Comparison of ENCODE assay signal across 2 cellular contexts in the genomic region with DNA sequence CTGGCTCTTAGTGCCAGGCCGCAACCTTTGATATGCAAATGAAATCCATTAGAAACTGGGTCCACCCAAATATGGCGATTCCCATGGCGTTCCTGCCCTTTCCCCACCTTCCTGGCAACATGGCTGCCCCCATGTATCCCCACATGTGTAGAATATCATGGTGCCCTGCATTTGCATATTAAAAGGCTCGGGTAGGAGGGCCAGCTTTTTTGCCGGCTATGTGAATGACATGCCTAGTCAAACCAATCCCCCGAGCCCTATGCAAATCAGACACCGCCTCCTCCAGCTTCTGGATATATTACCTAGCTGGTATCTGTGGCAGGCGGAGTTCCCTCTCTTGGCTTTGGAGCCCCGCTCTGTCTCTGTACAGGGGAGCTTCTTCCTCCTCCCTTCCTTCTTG.
TF ChIP-seq lines count a peak whose summit lies in the region.

No MANE protein-coding gene starts in this region.

TF ChIP-seq in GM23338, 12 proteins besides CTCF, POLR2A, EP300 and RAD21 (continued from another document):
- TF ChIP-seq, protein P1, sequence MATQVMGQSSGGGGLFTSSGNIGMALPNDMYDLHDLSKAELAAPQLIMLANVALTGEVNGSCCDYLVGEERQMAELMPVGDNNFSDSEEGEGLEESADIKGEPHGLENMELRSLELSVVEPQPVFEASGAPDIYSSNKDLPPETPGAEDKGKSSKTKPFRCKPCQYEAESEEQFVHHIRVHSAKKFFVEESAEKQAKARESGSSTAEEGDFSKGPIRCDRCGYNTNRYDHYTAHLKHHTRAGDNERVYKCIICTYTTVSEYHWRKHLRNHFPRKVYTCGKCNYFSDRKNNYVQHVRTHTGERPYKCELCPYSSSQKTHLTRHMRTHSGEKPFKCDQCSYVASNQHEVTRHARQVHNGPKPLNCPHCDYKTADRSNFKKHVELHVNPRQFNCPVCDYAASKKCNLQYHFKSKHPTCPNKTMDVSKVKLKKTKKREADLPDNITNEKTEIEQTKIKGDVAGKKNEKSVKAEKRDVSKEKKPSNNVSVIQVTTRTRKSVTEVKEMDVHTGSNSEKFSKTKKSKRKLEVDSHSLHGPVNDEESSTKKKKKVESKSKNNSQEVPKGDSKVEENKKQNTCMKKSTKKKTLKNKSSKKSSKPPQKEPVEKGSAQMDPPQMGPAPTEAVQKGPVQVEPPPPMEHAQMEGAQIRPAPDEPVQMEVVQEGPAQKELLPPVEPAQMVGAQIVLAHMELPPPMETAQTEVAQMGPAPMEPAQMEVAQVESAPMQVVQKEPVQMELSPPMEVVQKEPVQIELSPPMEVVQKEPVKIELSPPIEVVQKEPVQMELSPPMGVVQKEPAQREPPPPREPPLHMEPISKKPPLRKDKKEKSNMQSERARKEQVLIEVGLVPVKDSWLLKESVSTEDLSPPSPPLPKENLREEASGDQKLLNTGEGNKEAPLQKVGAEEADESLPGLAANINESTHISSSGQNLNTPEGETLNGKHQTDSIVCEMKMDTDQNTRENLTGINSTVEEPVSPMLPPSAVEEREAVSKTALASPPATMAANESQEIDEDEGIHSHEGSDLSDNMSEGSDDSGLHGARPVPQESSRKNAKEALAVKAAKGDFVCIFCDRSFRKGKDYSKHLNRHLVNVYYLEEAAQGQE (IDR thresholded peaks at IDR 0.05; ENCODE audit: unreplicated experiment), result no peak
- no peak for TF ChIP-seq STAT1 (IDR thresholded peaks at IDR 0.05; ENCODE audit: unreplicated experiment)
- no peak for TF ChIP-seq EZH2phosphoT487 (IDR thresholded peaks at IDR 0.05; ENCODE audit: unreplicated experiment)
- no peak for TF ChIP-seq ZNF114 (CRISPR knock-in tag; IDR thresholded peaks at IDR 0.05)
- TF ChIP-seq, protein P2, sequence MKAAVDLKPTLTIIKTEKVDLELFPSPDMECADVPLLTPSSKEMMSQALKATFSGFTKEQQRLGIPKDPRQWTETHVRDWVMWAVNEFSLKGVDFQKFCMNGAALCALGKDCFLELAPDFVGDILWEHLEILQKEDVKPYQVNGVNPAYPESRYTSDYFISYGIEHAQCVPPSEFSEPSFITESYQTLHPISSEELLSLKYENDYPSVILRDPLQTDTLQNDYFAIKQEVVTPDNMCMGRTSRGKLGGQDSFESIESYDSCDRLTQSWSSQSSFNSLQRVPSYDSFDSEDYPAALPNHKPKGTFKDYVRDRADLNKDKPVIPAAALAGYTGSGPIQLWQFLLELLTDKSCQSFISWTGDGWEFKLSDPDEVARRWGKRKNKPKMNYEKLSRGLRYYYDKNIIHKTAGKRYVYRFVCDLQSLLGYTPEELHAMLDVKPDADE (IDR thresholded peaks at IDR 0.05), result no peak
- peak; percentile 23; the same call in 1 of the 2 replicates for TF ChIP-seq NANOG (IDR thresholded peaks at IDR 0.05; ENCODE audit: borderline replicate concordance)
- no peak for TF ChIP-seq EZH2 (IDR thresholded peaks at IDR 0.05; ENCODE audit: low read depth, unreplicated experiment)
- TF ChIP-seq CREB1 (CRISPR knock-in tag; IDR thresholded peaks at IDR 0.05; ENCODE audit: low read depth), result peak; percentile 33; the same call in 1 of the 2 replicates

TF ChIP-seq in H1, 55 proteins besides CTCF, POLR2A, EP300 and RAD21 (continued from another document):
- no peak for TF ChIP-seq RNF2 (IDR thresholded peaks at IDR 0.05; ENCODE audit: borderline replicate concordance, low read depth, low read length, missing control alignments, poor library complexity, severe bottlenecking)
- TF ChIP-seq CBX5 (IDR thresholded peaks at IDR 0.05; ENCODE audit: low read depth, low read length), result no peak
- peak; percentile 77 for TF ChIP-seq SP1 (IDR thresholded peaks at IDR 0.05; ENCODE audit: low read depth, low read length)
- no peak for TF ChIP-seq PHF8 (conservative IDR thresholded peaks at IDR 0.05; ENCODE audit: low read depth, low read length)
- TF ChIP-seq RBBP5 (IDR thresholded peaks at IDR 0.05; ENCODE audit: borderline replicate concordance, low read depth, low read length), result no peak
- no peak for TF ChIP-seq KDM4A (IDR thresholded peaks at IDR 0.05; ENCODE audit: low read depth, low read length, severe bottlenecking)
- no peak for TF ChIP-seq KDM1A (IDR thresholded peaks at IDR 0.05; ENCODE audit: borderline replicate concordance, low read length)
- TF ChIP-seq, protein P3, sequence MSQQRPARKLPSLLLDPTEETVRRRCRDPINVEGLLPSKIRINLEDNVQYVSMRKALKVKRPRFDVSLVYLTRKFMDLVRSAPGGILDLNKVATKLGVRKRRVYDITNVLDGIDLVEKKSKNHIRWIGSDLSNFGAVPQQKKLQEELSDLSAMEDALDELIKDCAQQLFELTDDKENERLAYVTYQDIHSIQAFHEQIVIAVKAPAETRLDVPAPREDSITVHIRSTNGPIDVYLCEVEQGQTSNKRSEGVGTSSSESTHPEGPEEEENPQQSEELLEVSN (IDR thresholded peaks at IDR 0.05), result no peak
- TF ChIP-seq YY1 (IDR thresholded peaks at IDR 0.05; ENCODE audit: low read depth, low read length), result peak; percentile 99
- no peak for TF ChIP-seq JUN (IDR thresholded peaks at IDR 0.05; ENCODE audit: low read depth, low read length)
- no peak for TF ChIP-seq BCL11A (IDR thresholded peaks at IDR 0.05; ENCODE audit: low read depth in 2 of 2, low read length in 2 of 2)
- TF ChIP-seq SRF (IDR thresholded peaks at IDR 0.05; ENCODE audit: low read depth, low read length), result peak; percentile 97
- no peak for TF ChIP-seq SAP30 (IDR thresholded peaks at IDR 0.05; ENCODE audit: insufficient read depth, insufficient replicate concordance, low read length)
- TF ChIP-seq POLR2AphosphoS5 (IDR thresholded peaks at IDR 0.05; ENCODE audit: low read depth, low read length), result no peak; the same call in none of the 2 replicates
- TF ChIP-seq, protein P4, sequence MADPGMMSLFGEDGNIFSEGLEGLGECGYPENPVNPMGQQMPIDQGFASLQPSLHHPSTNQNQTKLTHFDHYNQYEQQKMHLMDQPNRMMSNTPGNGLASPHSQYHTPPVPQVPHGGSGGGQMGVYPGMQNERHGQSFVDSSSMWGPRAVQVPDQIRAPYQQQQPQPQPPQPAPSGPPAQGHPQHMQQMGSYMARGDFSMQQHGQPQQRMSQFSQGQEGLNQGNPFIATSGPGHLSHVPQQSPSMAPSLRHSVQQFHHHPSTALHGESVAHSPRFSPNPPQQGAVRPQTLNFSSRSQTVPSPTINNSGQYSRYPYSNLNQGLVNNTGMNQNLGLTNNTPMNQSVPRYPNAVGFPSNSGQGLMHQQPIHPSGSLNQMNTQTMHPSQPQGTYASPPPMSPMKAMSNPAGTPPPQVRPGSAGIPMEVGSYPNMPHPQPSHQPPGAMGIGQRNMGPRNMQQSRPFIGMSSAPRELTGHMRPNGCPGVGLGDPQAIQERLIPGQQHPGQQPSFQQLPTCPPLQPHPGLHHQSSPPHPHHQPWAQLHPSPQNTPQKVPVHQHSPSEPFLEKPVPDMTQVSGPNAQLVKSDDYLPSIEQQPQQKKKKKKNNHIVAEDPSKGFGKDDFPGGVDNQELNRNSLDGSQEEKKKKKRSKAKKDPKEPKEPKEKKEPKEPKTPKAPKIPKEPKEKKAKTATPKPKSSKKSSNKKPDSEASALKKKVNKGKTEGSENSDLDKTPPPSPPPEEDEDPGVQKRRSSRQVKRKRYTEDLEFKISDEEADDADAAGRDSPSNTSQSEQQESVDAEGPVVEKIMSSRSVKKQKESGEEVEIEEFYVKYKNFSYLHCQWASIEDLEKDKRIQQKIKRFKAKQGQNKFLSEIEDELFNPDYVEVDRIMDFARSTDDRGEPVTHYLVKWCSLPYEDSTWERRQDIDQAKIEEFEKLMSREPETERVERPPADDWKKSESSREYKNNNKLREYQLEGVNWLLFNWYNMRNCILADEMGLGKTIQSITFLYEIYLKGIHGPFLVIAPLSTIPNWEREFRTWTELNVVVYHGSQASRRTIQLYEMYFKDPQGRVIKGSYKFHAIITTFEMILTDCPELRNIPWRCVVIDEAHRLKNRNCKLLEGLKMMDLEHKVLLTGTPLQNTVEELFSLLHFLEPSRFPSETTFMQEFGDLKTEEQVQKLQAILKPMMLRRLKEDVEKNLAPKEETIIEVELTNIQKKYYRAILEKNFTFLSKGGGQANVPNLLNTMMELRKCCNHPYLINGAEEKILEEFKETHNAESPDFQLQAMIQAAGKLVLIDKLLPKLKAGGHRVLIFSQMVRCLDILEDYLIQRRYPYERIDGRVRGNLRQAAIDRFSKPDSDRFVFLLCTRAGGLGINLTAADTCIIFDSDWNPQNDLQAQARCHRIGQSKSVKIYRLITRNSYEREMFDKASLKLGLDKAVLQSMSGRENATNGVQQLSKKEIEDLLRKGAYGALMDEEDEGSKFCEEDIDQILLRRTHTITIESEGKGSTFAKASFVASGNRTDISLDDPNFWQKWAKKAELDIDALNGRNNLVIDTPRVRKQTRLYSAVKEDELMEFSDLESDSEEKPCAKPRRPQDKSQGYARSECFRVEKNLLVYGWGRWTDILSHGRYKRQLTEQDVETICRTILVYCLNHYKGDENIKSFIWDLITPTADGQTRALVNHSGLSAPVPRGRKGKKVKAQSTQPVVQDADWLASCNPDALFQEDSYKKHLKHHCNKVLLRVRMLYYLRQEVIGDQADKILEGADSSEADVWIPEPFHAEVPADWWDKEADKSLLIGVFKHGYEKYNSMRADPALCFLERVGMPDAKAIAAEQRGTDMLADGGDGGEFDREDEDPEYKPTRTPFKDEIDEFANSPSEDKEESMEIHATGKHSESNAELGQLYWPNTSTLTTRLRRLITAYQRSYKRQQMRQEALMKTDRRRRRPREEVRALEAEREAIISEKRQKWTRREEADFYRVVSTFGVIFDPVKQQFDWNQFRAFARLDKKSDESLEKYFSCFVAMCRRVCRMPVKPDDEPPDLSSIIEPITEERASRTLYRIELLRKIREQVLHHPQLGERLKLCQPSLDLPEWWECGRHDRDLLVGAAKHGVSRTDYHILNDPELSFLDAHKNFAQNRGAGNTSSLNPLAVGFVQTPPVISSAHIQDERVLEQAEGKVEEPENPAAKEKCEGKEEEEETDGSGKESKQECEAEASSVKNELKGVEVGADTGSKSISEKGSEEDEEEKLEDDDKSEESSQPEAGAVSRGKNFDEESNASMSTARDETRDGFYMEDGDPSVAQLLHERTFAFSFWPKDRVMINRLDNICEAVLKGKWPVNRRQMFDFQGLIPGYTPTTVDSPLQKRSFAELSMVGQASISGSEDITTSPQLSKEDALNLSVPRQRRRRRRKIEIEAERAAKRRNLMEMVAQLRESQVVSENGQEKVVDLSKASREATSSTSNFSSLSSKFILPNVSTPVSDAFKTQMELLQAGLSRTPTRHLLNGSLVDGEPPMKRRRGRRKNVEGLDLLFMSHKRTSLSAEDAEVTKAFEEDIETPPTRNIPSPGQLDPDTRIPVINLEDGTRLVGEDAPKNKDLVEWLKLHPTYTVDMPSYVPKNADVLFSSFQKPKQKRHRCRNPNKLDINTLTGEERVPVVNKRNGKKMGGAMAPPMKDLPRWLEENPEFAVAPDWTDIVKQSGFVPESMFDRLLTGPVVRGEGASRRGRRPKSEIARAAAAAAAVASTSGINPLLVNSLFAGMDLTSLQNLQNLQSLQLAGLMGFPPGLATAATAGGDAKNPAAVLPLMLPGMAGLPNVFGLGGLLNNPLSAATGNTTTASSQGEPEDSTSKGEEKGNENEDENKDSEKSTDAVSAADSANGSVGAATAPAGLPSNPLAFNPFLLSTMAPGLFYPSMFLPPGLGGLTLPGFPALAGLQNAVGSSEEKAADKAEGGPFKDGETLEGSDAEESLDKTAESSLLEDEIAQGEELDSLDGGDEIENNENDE (IDR thresholded peaks at IDR 0.05; ENCODE audit: insufficient replicate concordance, low read length), result no peak
- TF ChIP-seq SIX5 (IDR thresholded peaks at IDR 0.05; ENCODE audit: low read depth, low read length), result no peak
- TF ChIP-seq CBX8 (IDR thresholded peaks at IDR 0.05; ENCODE audit: borderline replicate concordance, low read depth, low read length), result no peak
- TF ChIP-seq CREB1 (IDR thresholded peaks at IDR 0.05), result no peak
- TF ChIP-seq, protein P5, sequence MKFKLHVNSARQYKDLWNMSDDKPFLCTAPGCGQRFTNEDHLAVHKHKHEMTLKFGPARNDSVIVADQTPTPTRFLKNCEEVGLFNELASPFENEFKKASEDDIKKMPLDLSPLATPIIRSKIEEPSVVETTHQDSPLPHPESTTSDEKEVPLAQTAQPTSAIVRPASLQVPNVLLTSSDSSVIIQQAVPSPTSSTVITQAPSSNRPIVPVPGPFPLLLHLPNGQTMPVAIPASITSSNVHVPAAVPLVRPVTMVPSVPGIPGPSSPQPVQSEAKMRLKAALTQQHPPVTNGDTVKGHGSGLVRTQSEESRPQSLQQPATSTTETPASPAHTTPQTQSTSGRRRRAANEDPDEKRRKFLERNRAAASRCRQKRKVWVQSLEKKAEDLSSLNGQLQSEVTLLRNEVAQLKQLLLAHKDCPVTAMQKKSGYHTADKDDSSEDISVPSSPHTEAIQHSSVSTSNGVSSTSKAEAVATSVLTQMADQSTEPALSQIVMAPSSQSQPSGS (IDR thresholded peaks at IDR 0.05; ENCODE audit: low read length), result peak; percentile 64; the same call in 1 of the 2 replicates
- TF ChIP-seq CHD1 (IDR thresholded peaks at IDR 0.05; ENCODE audit: low read depth, low read length), result no peak
- no peak for TF ChIP-seq HDAC6 (IDR thresholded peaks at IDR 0.05; ENCODE audit: low read depth, low read length)
- TF ChIP-seq SIRT6 (IDR thresholded peaks at IDR 0.05; ENCODE audit: low read length), result no peak
- TF ChIP-seq ZNF274 (IDR thresholded peaks at IDR 0.05; ENCODE audit: borderline replicate concordance, extremely low read depth, low read length), result no peak
